In genomic region chr10:21953585-21954057, GRCh38 we compare ENCODE assay signal across 8 cellular contexts. TPM values are rescaled to one million over a fixed set of nuclear protein-coding genes. Genes with fewer than 3 reads are reported as not detected.
DNase-seq lines count a peak whose midpoint lies in the region; ATAC-seq and TF ChIP-seq lines count a peak whose summit lies in the region.

No MANE protein-coding gene starts in this region.

- DNase-seq in activated CD4-positive, CD25-positive, alpha-beta regulatory T cell (lab: John Stamatoyannopoulos, UW), result no peak
- DNase-seq in NCI-H774 (lab: John Stamatoyannopoulos, UW) (peak; percentile 41), choroid plexus epithelial cell (ENCODE audit: low read depth) (peak; percentile 72), mesenchymal stem cell (peak; percentile 48), NCI-H510A (lab: John Stamatoyannopoulos, UW) (no peak), SKM-1 (lab: John Stamatoyannopoulos, UW; ENCODE audit: unreplicated experiment) (no peak)

- no peak overlapping the region for H2BK5ac ChIP-seq in mesenchymal stem cell (ENCODE audit: low read depth, low read length, poor library complexity, severe bottlenecking)

- no peak overlapping the region for H2AK5ac ChIP-seq in mesenchymal stem cell (ENCODE audit: low read length, severe bottlenecking)

- H3K36me3 ChIP-seq in mesenchymal stem cell (ENCODE audit: control insufficient read depth in 1 of 2, insufficient read depth in 2 of 2, low read depth in 1 of 2, low read length in 2 of 2), result no peaks in the 10 kb centered on the region

- H3K23ac ChIP-seq in mesenchymal stem cell (ENCODE audit: low read length in 2 of 2), result no peak overlapping the region

- H2BK15ac ChIP-seq in mesenchymal stem cell (ENCODE audit: low read depth, poor library complexity, severe bottlenecking), result no peak overlapping the region

- H3K4me3 ChIP-seq in choroid plexus epithelial cell (ENCODE audit: low read depth, low read length) (no peak overlapping the region), mesenchymal stem cell (ENCODE audit: insufficient read depth in 1 of 2, low read depth in 1 of 2, low read length in 2 of 2) (no peak overlapping the region)

- H3K14ac ChIP-seq in mesenchymal stem cell (ENCODE audit: low read length in 2 of 2), result no peak overlapping the region

- no peak overlapping the region for H3K4ac ChIP-seq in mesenchymal stem cell (ENCODE audit: low read depth in 1 of 2, low read length in 2 of 2)

- H2AFZ ChIP-seq in mesenchymal stem cell (ENCODE audit: low read depth, low read length), result no peak overlapping the region

- peak; percentile 58 for TF ChIP-seq CTCF in choroid plexus epithelial cell (conservative IDR thresholded peaks at IDR 0.05; ENCODE audit: low read depth, low read length)

- H3K18ac ChIP-seq in mesenchymal stem cell (ENCODE audit: low read depth in 1 of 2, low read length in 2 of 2), result no peak overlapping the region

- no peak overlapping the region for H4K91ac ChIP-seq in mesenchymal stem cell (ENCODE audit: low read length)

- H3K27ac ChIP-seq in mesenchymal stem cell (ENCODE audit: low read length, poor library complexity, severe bottlenecking), result no peak overlapping the region

- no CpG with 5 or more reads among the region's 1 CpG for WGBS in mesenchymal stem cell

- H4K8ac ChIP-seq in mesenchymal stem cell (ENCODE audit: low read length), result no peak overlapping the region

- H3K79me1 ChIP-seq in mesenchymal stem cell (replicated peaks; ENCODE audit: low read length, poor library complexity, severe bottlenecking), result peaks cover 8% of the 10 kb centered on the region

- no peaks in the 10 kb centered on the region for H3K27me3 ChIP-seq in mesenchymal stem cell (ENCODE audit: control insufficient read depth in 1 of 2, insufficient read depth in 1 of 2, low read length in 2 of 2)

- no peak overlapping the region for H3K4me2 ChIP-seq in mesenchymal stem cell (ENCODE audit: low read length, poor library complexity, severe bottlenecking)

- H3K9ac ChIP-seq in mesenchymal stem cell (ENCODE audit: low read length), result peak overlapping the region; percentile 50

- H2BK120ac ChIP-seq in mesenchymal stem cell (ENCODE audit: low read depth, low read length), result no peak overlapping the region

- H3K9me3 ChIP-seq in mesenchymal stem cell (ENCODE audit: control insufficient read depth, low read length), result no peaks in the 10 kb centered on the region

- H3K4me1 ChIP-seq in mesenchymal stem cell (ENCODE audit: control insufficient read depth, insufficient read depth, low read depth, low read length), result peaks cover 1% of the 10 kb centered on the region

- ATAC-seq in activated CD4-positive, CD25-positive, alpha-beta regulatory T cell treated with anti-CD3 and anti-CD28 coated beads, Interleukin-2, amount 50 U/mL, for 24 hours, result peak; percentile 90 to 99
- ATAC-seq in HG02981 (IDR thresholded peaks at IDR 0.05; ENCODE audit: unreplicated experiment), result peak; percentile 73

- no peak overlapping the region for H2BK12ac ChIP-seq in mesenchymal stem cell (ENCODE audit: low read length in 2 of 2)

RNA-seq across cellular contexts. Expression of gene DNAJC1, which starts 49.9 kb away (rescaled TPM):
- 75.7 TPM for polyA plus RNA-seq in mesenchymal stem cell (2013, experiment 1 of 2)
- 77.3 TPM for polyA plus RNA-seq in mesenchymal stem cell (2013, experiment 2 of 2)

Comparison
In these comparisons a context has a peak if more than half of its experiments do, and no peak if none do; other contexts are left out.
1. DNase-seq: peak in NCI-H774 (single experiment), choroid plexus epithelial cell (single experiment) and mesenchymal stem cell (single experiment); none in activated CD4-positive, CD25-positive, alpha-beta regulatory T cell (0 of 4), NCI-H510A (single experiment) and SKM-1 (single experiment).